Comparison of ENCODE assay signal across 8 cellular contexts in the genomic region with DNA sequence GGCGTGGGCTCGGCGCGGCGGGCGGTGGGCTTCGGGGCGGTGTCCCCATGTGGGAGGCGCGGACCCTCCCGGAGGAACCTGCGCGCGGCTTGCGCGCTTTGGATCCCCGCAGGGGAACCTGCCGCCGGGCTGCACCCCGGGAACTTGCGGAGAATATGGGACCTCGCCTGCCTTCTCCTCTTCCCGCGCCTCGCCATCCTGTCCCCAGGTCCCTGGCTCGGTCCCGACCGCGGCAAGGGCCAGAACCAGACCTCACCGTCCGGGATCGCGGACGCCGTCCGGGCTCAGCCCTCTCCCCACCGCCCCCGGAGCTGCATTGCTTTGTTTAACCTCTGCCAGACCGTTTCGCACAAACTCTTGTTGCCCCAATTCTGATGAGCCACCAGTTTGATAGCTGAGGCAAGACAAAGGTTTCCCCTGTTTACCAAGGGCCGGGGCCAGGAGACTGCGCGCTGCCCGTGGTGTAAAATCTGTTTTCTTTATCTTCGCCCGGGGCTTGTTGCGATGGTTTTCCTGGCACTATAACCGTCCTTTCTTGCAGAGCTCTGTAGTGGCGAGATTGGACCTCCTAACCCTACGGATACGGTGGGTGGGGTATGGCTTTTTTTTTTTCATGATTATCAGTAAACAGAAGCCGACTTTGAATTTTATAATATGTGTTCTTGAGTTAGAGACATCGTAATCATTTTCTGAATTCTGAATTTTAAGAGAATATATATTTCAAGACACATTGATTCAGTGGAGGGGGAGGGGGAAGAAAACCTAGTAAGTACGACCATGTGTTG.
DNase-seq lines count a peak whose midpoint lies in the region; ATAC-seq, FAIRE-seq and TF ChIP-seq lines count a peak whose summit lies in the region.

No MANE protein-coding gene starts in this region.

- no peak for TF ChIP-seq POLR2A in A549 (IDR thresholded peaks at IDR 0.05; ENCODE audit: low read length)

- H3K27ac ChIP-seq in A549 (peak overlapping the region; percentile 68 to 87), WERI-Rb-1 (peak overlapping the region; percentile 98), muscle layer of duodenum (ENCODE audit: low read length) (no peak overlapping the region), upper lobe of right lung (no peak overlapping the region)

- FAIRE-seq in A549 (lab: Jason Lieb, UNC), result no peak

- H3K4me3 ChIP-seq in A549 (peak overlapping the region; percentile 80), WERI-Rb-1 (ENCODE audit: low read depth, low read length) (peak overlapping the region; percentile 98), muscle layer of duodenum (ENCODE audit: low read depth in 1 of 2, low read length in 2 of 2) (peak overlapping the region; percentile 72 to 74), upper lobe of right lung (peak overlapping the region; percentile 53)

- H3K9me3 ChIP-seq in A549 (no peaks in the 10 kb centered on the region), WERI-Rb-1 (ENCODE audit: severe bottlenecking) (no peaks in the 10 kb centered on the region), muscle layer of duodenum (ENCODE audit: control insufficient read depth in 1 of 2, low read length in 2 of 2) (no peaks in the 10 kb centered on the region), upper lobe of right lung (no peaks in the 10 kb centered on the region)

- ATAC-seq in A549 (peak; percentile 66 to 75), HG02610 (IDR thresholded peaks at IDR 0.05; ENCODE audit: unreplicated experiment) (peak; percentile 21), esophagus mucosa (peak; percentile 52), upper lobe of right lung (peak; percentile 51)

- WGBS in A549 (ENCODE audit: missing lambda C conversion rate), result under 1% methylated on average over 14 of the region's 54 CpGs

- no peak for TF ChIP-seq RAD21 in A549 (conservative IDR thresholded peaks at IDR 0.05 in 1 of 2, IDR thresholded peaks at IDR 0.05 in 1 of 2)

- intact Hi-C loops in upper lobe of right lung (cut with DNase I), result no loop called here

- 0 out of 3 replicates have a peak, but pooled peaks cover 4% of the 10 kb centered on the region for H3K4me1 ChIP-seq in A549
- H3K4me1 ChIP-seq in muscle layer of duodenum (ENCODE audit: control insufficient read depth in 1 of 2, insufficient read depth in 2 of 2, low read length in 2 of 2), result peaks cover 0 to 15% of the 10 kb centered on the region in 2 donors
- H3K4me1 ChIP-seq in upper lobe of right lung, result peaks cover 11% of the 10 kb centered on the region

- H3K4me2 ChIP-seq in A549, result peak overlapping the region; percentile 84

- TF ChIP-seq EP300 in A549 (IDR thresholded peaks at IDR 0.05), result no peak

- POLR2A ChIA-PET in A549 (lab: Yijun Ruan, JAX), result interaction anchor here (1.4 kb wide), 1 partner anchor 101 kb away, joined by 3 read pairs; the partner anchor contains the start of gene CEP135

- H3K36me3 ChIP-seq in WERI-Rb-1 (peaks cover 9% of the 10 kb centered on the region), muscle layer of duodenum (ENCODE audit: control insufficient read depth in 1 of 2, insufficient read depth in 2 of 2, low read length in 2 of 2) (no peaks in the 10 kb centered on the region), upper lobe of right lung (no peaks in the 10 kb centered on the region)

- CTCF ChIA-PET in A549 (lab: Yijun Ruan, JAX), result interaction anchor here (1.7 to 2.6 kb wide), 2 partner anchors 101 to 248 kb away, joined by 4 to 9 read pairs; partner anchors contain the start of gene CEP135

- DNase-seq in A549 (ENCODE audit: low read depth in 1 of 2, low spot score in 1 of 2) (peak in 1 of 2 experiments; percentile 17), GM10266 (ENCODE audit: extremely low spot score) (peak; percentile 38), NCI-H1105 (lab: John Stamatoyannopoulos, UW) (peak; percentile 48), WERI-Rb-1 (peak; percentile 50), upper lobe of right lung (peak; percentile 64)

- H3K27me3 ChIP-seq in WERI-Rb-1 (ENCODE audit: insufficient read depth, low read depth, severe bottlenecking) (no peaks in the 10 kb centered on the region), muscle layer of duodenum (ENCODE audit: low read depth, low read length) (peaks cover 6% of the 10 kb centered on the region), upper lobe of right lung (peaks cover 42% of the 10 kb centered on the region)

- TF ChIP-seq CTCF in A549 (IDR thresholded peaks at IDR 0.05) (no peak), GM10266 (IDR thresholded peaks at IDR 0.05; ENCODE audit: control insufficient read depth, insufficient read depth, low read depth, missing control alignments) (no peak), WERI-Rb-1 (IDR thresholded peaks at IDR 0.05; ENCODE audit: low read depth, low read length) (no peak), upper lobe of right lung (IDR thresholded peaks at IDR 0.05) (no peak)

TF ChIP-seq in A549, 52 proteins besides CTCF, POLR2A, EP300 and RAD21:
- TF ChIP-seq MYC (IDR thresholded peaks at IDR 0.05; ENCODE audit: borderline replicate concordance, low read length), result no peak
- no peak; a peak in 1 of 5 replicates for TF ChIP-seq JUN (IDR thresholded peaks at IDR 0.05)

Comparison
In these comparisons a context has a peak if more than half of its experiments do, and no peak if none do; other contexts are left out.
1. H3K27ac ChIP-seq: peak in A549 (2 of 2) and WERI-Rb-1 (single experiment); none in muscle layer of duodenum (single experiment) and upper lobe of right lung (single experiment).
2. Peak in every context shown above with its lines, with median percentiles within 50 percentile points of each other: ATAC-seq and H3K4me3 ChIP-seq.